22 cellular contexts compared by ENCODE assay signal in genomic region chr5:113025596-113025995, GRCh38.
"Had no signal": no experiment of that assay in that cellular context is flagged by ENCODE, and none has a peak within 500 bp of the region (broad histone marks: within the 10 kb centered on the region; RNA-seq: fewer than 3 reads in every experiment).

No MANE protein-coding gene starts in this region.

- H3K27me3 Mint-ChIP-seq: activated CD4-positive, alpha-beta memory T cell treated with anti-CD3 and anti-CD28 coated beads for 36 hours; activated CD8-positive, alpha-beta memory T cell treated with anti-CD3 and anti-CD28 coated beads, Interleukin-2, amount 10 ng/mL, durations not matched to agents 7 days and 5 days; activated naive CD8-positive, alpha-beta T cell treated with anti-CD3 and anti-CD28 coated beads for 36 hours; progenitor cell of endocrine pancreas; stimulated activated naive B cell treated with anti-CD40 and anti-IgM and Interleukin-4, amounts not matched to agents 10 μg/mL and 1 μg/mL and 100 μg/mL, for 72 hours; type B pancreatic cell had no signal

- H3K9me3 ChIP-seq: breast epithelium, colonic mucosa, esophagus squamous epithelium, gastrocnemius medialis, heart left ventricle, sigmoid colon, vagina had no signal

- H3K27ac Mint-ChIP-seq: activated CD4-positive, alpha-beta memory T cell treated with anti-CD3 and anti-CD28 coated beads for 36 hours; activated CD8-positive, alpha-beta memory T cell treated with anti-CD3 and anti-CD28 coated beads, Interleukin-2, amount 10 ng/mL, durations not matched to agents 7 days and 5 days; activated naive CD8-positive, alpha-beta T cell treated with anti-CD3 and anti-CD28 coated beads for 36 hours; activated T-helper 1 cell treated with anti-CD3 and anti-CD28 coated beads, Interleukin-12 subunit alpha, Interleukin-12 subunit beta, Interleukin-2, Interleukin-4 antibody, amounts not matched to agents 30 ng/mL and 10 ng/mL and 1 ng/mL, durations not matched to agents 14 hours and 24 hours and 36 hours; progenitor cell of endocrine pancreas; stimulated activated naive B cell treated with anti-CD40 and anti-IgM and Interleukin-4, amounts not matched to agents 10 μg/mL and 1 μg/mL and 100 μg/mL, for 72 hours; type B pancreatic cell had no signal

- H3K27ac ChIP-seq: breast epithelium, colonic mucosa, esophagus squamous epithelium, gastrocnemius medialis, heart left ventricle, sigmoid colon, vagina had no signal

- H3K9me3 Mint-ChIP-seq: activated CD4-positive, alpha-beta memory T cell treated with anti-CD3 and anti-CD28 coated beads for 36 hours; activated naive CD8-positive, alpha-beta T cell treated with anti-CD3 and anti-CD28 coated beads for 36 hours; activated T-helper 1 cell treated with anti-CD3 and anti-CD28 coated beads, Interleukin-12 subunit alpha, Interleukin-12 subunit beta, Interleukin-2, Interleukin-4 antibody, amounts not matched to agents 30 ng/mL and 10 ng/mL and 1 ng/mL, durations not matched to agents 14 hours and 24 hours and 36 hours; stimulated activated naive B cell treated with anti-CD40 and anti-IgM and Interleukin-4, amounts not matched to agents 10 μg/mL and 1 μg/mL and 100 μg/mL, for 72 hours; type B pancreatic cell had no signal

- DNase-seq: activated CD4-positive, alpha-beta memory T cell treated with anti-CD3 and anti-CD28 coated beads for 36 hours; activated CD4-positive, alpha-beta T cell treated with anti-CD3 and anti-CD28 coated beads for 1 hour; activated CD8-positive, alpha-beta memory T cell treated with anti-CD3 and anti-CD28 coated beads, Interleukin-2, amount 10 ng/mL, durations not matched to agents 7 days and 5 days; activated gamma-delta T cell; activated naive CD8-positive, alpha-beta T cell treated with anti-CD3 and anti-CD28 coated beads for 36 hours; amniotic stem cell; colonic mucosa; esophagus squamous epithelium; gastrocnemius medialis; heart left ventricle; left colon; sigmoid colon; stimulated activated CD4-positive, alpha-beta T cell treated with anti-CD3 and anti-CD28 coated beads, Interleukin-2, amount 100 ng/mL, for 48 hours; stimulated activated CD8-positive, alpha-beta memory T cell treated with anti-CD3 and anti-CD28 coated beads, Interleukin-4, amount 100 ng/mL, for 48 hours; stimulated activated naive B cell treated with anti-CD40 and anti-IgM and Interleukin-4, amounts not matched to agents 10 μg/mL and 1 μg/mL and 100 μg/mL, for 72 hours; T-helper 9 cell had no signal

- H3K4me3 Mint-ChIP-seq: activated CD4-positive, alpha-beta memory T cell treated with anti-CD3 and anti-CD28 coated beads for 36 hours; activated CD8-positive, alpha-beta memory T cell treated with anti-CD3 and anti-CD28 coated beads, Interleukin-2, amount 10 ng/mL, durations not matched to agents 7 days and 5 days; activated naive CD8-positive, alpha-beta T cell treated with anti-CD3 and anti-CD28 coated beads for 36 hours; activated T-helper 1 cell treated with anti-CD3 and anti-CD28 coated beads, Interleukin-12 subunit alpha, Interleukin-12 subunit beta, Interleukin-2, Interleukin-4 antibody, amounts not matched to agents 30 ng/mL and 10 ng/mL and 1 ng/mL, durations not matched to agents 14 hours and 24 hours and 36 hours; stimulated activated naive B cell treated with anti-CD40 and anti-IgM and Interleukin-4, amounts not matched to agents 10 μg/mL and 1 μg/mL and 100 μg/mL, for 72 hours; type B pancreatic cell had no signal

- H3K4me3 ChIP-seq: breast epithelium, colonic mucosa, esophagus squamous epithelium, gastrocnemius medialis, heart left ventricle, lung, sigmoid colon, vagina had no signal

- ATAC-seq: activated CD8-positive, alpha-beta memory T cell treated with anti-CD3 and anti-CD28 coated beads, Interleukin-2, amount 10 ng/mL, durations not matched to agents 7 days and 5 days; gastrocnemius medialis; left colon; stimulated activated naive B cell treated with anti-CD40 and anti-IgM and Interleukin-4, amounts not matched to agents 10 μg/mL and 1 μg/mL and 100 μg/mL, for 72 hours had no signal

- H3K27me3 ChIP-seq: breast epithelium, colonic mucosa, esophagus squamous epithelium, gastrocnemius medialis, heart left ventricle, sigmoid colon, vagina had no signal

- H3K4me1 ChIP-seq: breast epithelium, colonic mucosa, gastrocnemius medialis, sigmoid colon, vagina had no signal

- H3K36me3 ChIP-seq: breast epithelium, colonic mucosa had no signal
